19 cellular contexts compared by ENCODE assay signal in the genomic region with DNA sequence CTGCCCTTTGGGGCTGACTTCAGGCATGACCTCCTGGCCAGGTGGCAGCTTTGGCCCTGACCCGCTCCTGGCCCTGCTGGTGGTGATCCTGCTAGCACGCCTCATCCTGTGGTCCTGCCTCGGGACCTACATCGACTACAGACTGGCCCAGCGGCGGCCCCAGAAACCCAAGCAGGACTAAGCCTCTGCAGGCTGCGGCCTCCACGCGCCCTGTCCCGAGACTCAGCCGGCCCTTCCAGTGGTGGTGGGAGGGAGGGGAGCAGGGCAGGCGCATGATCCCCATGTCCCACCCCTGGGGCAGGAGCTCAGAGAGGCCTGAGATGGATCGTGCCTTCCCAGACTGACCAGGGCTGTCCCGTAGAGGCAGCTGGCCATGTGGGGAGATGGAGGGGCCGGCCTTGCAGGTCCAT. TPM values are rescaled to one million over a fixed set of nuclear protein-coding genes. Genes with fewer than 3 reads are reported as not detected.
DNase-seq lines count a peak whose midpoint lies in the region; ATAC-seq and TF ChIP-seq lines count a peak whose summit lies in the region.
"Had no signal": no experiment of that assay in that cellular context is flagged by ENCODE, and none has a peak within 500 bp of the region (broad histone marks: within the 10 kb centered on the region; RNA-seq: fewer than 3 reads in every experiment).

No MANE protein-coding gene starts in this region.

- no peak for TF ChIP-seq EP300 in sigmoid colon (IDR thresholded peaks at IDR 0.05)

- H3K4me3 ChIP-seq in A673 (ENCODE audit: low read depth, low read length, poor library complexity, severe bottlenecking): no peak overlapping the region
- H3K4me3 ChIP-seq in right atrium auricular region: no peak overlapping the region
- H3K4me3 ChIP-seq in sigmoid colon: no peak overlapping the region
- H3K4me3 ChIP-seq: BLaER1 treated with 17β-estradiol and CSF1 and Interleukin-3, amounts not matched to agents 10 nM and 100 nM; ovary had no signal

- ATAC-seq in foreskin keratinocyte (no peak), HG02973 (IDR thresholded peaks at IDR 0.05; ENCODE audit: unreplicated experiment) (no peak)
- ATAC-seq: activated T-cell treated with anti-CD3 and anti-CD28 coated beads, Interleukin-2, amount 50 U/mL, for 4 hours; gastrocnemius medialis; T-helper 17 cell had no signal

- H3K4me1 ChIP-seq in A673 (ENCODE audit: insufficient read depth, low read length, poor library complexity, severe bottlenecking): peaks cover 20% of the 10 kb centered on the region
- peaks cover 0 to 45% of the 10 kb centered on the region in 2 donors for H3K4me1 ChIP-seq in right atrium auricular region
- H3K4me1 ChIP-seq in sigmoid colon: peaks cover 0 to 33% (median 23%) of the 10 kb centered on the region in 4 donors
- H3K4me1 ChIP-seq in foreskin keratinocyte: no peaks in the 10 kb centered on the region
- H3K4me1 ChIP-seq: BLaER1 treated with 17β-estradiol and CSF1 and Interleukin-3, amounts not matched to agents 10 nM and 100 nM had no signal

- CTCF ChIA-PET in A673 (lab: Charles Lee): interaction anchor here (0.9 kb wide), 1 partner anchor 218 kb away, joined by 3 read pairs; no protein-coding TSS in a partner anchor

- H3K36me3 ChIP-seq in A673 (ENCODE audit: insufficient read depth, low read length, poor library complexity, severe bottlenecking) (no peaks in the 10 kb centered on the region), right atrium auricular region (no peaks in the 10 kb centered on the region), sigmoid colon (no peaks in the 10 kb centered on the region)
- H3K36me3 ChIP-seq: BLaER1 treated with 17β-estradiol and CSF1 and Interleukin-3, amounts not matched to agents 10 nM and 100 nM; gastrocnemius medialis; ovary had no signal

- H3K27me3 ChIP-seq in A673 (replicated peaks; ENCODE audit: insufficient read depth, low read depth, low read length, poor library complexity): no peaks in the 10 kb centered on the region
- no peaks in the 10 kb centered on the region for H3K27me3 ChIP-seq in right atrium auricular region
- no peaks in the 10 kb centered on the region for H3K27me3 ChIP-seq in sigmoid colon
- peaks cover 28% of the 10 kb centered on the region for H3K27me3 ChIP-seq in foreskin keratinocyte
- H3K27me3 ChIP-seq: ovary had no signal

- no TSS peak for BruUV-seq in A673 (replicated peaks; lab: Mats Ljungman, UMichigan)

- POLR2A ChIA-PET in A673 (lab: Charles Lee; ENCODE audit: low non-redundant PET): no interaction called here

- H3K27ac ChIP-seq in A673 (ENCODE audit: low read depth, low read length, poor library complexity, severe bottlenecking): peak overlapping the region; percentile 62
- peak overlapping the region; percentile 75 for H3K27ac ChIP-seq in angular gyrus (ENCODE audit: low read depth, low read length)
- peak overlapping the region; percentile 75 to 76 for H3K27ac ChIP-seq in right atrium auricular region
- H3K27ac ChIP-seq in sigmoid colon: peak overlapping the region in 3 of 4 donors; percentile 58 to 75 (median 67)
- no peak overlapping the region for H3K27ac ChIP-seq in foreskin keratinocyte
- H3K27ac ChIP-seq: BLaER1 treated with 17β-estradiol and CSF1 and Interleukin-3, amounts not matched to agents 10 nM and 100 nM; gastrocnemius medialis; ovary had no signal

- 93 to 95% methylated on average over 15 of the region's 15 CpGs for WGBS in sigmoid colon, 2 donors

- H3K9me3 ChIP-seq in A673 (ENCODE audit: low read depth, low read length, poor library complexity, severe bottlenecking): no peaks in the 10 kb centered on the region
- no peaks in the 10 kb centered on the region for H3K9me3 ChIP-seq in right atrium auricular region
- H3K9me3 ChIP-seq in sigmoid colon: no peaks in the 10 kb centered on the region
- H3K9me3 ChIP-seq: gastrocnemius medialis, ovary had no signal

- TF ChIP-seq CTCF in A673 (conservative IDR thresholded peaks at IDR 0.05; ENCODE audit: low read depth, low read length) (no peak), right atrium auricular region (IDR thresholded peaks at IDR 0.05) (no peak), sigmoid colon (IDR thresholded peaks at IDR 0.05) (no peak), foreskin keratinocyte (conservative IDR thresholded peaks at IDR 0.05) (no peak)

- DNase-seq in A673 (ENCODE audit: low spot score): no peak
- DNase-seq in right atrium auricular region (ENCODE audit: low spot score): no peak
- DNase-seq in sigmoid colon: no peak
- DNase-seq in NCI-H2107 treated with DMSO at 0.1 percent for 48 hours (lab: John Stamatoyannopoulos, UW; ENCODE audit: unreplicated experiment): no peak
- no peak for DNase-seq in foreskin keratinocyte
- DNase-seq in T-helper 2 cell: no peak
- DNase-seq: activated CD4-positive, alpha-beta T cell treated with anti-CD3 and anti-CD28 coated beads, Interleukin-2, amount 50 U/mL, for 48 hours; activated T-cell treated with anti-CD3 and anti-CD28 coated beads, Interleukin-2, amount 50 U/mL, for 4 hours; gastrocnemius medialis; NCI-H187 treated with DMSO at 0.1 percent for 48 hours; NCI-H446; ovary; stimulated activated CD8-positive, alpha-beta memory T cell treated with anti-CD3 and anti-CD28 coated beads, Interleukin-4, amount 100 ng/mL, for 48 hours; T-helper 17 cell had no signal

- TF ChIP-seq POLR2A in sigmoid colon (IDR thresholded peaks at IDR 0.05): no peak

- intact Hi-C loops in A673 (cut with micrococcal nuclease; ENCODE audit: unreplicated experiment): no loop called here
- intact Hi-C loops in sigmoid colon (cut with DNase I): no loop called here

RNA-seq across cellular contexts. Expression of gene SMIM38, which starts 2.1 kb away (rescaled TPM):
- total RNA-seq in A673 (2021) (0.59 and 0.88 TPM in 2 replicates), right atrium auricular region (under 1 TPM in 1 of 2 donors, not detected in 1; 0.35 TPM), sigmoid colon (1 to 10 TPM; 1.1 to 5.4 (median 2.8) TPM), foreskin keratinocyte (not detected in 2 replicates)
- polyA plus RNA-seq in sigmoid colon (under 1 TPM in 1 of 3 donors, not detected in 2; 0.19 TPM), foreskin keratinocyte (not detected in 2 replicates)
- total RNA-seq: dermis microvascular lymphatic vessel endothelial cell, epithelial cell of proximal tubule had no signal
